ENCODE assay signal across 10 cellular contexts in genomic region chr14:60058087-60058486, GRCh38.
"Had no signal": no experiment of that assay in that cellular context is flagged by ENCODE, and none has a peak within 500 bp of the region (broad histone marks: within the 10 kb centered on the region; RNA-seq: fewer than 3 reads in every experiment).

No MANE protein-coding gene starts in this region.

- H3K36me3 ChIP-seq: HAP-1 had no signal

- H3K9me3 Mint-ChIP-seq: HFFc6 had no signal

- H3K4me3 ChIP-seq: GM23248, HAP-1, K562 had no signal

- H3K4me3 Mint-ChIP-seq: HFFc6 had no signal

- H3K4me1 ChIP-seq: HAP-1 had no signal

- H2AFZ ChIP-seq: GM23248 had no signal

- FAIRE-seq: K562 had no signal

- H3K9me3 ChIP-seq: HAP-1 had no signal

- ATAC-seq: HCT116, K562 had no signal

- H3K9ac ChIP-seq: GM23248 had no signal

- H3K27ac Mint-ChIP-seq: HFFc6 had no signal

- H3K27ac ChIP-seq: GM23248, HL-60 had no signal

- DNase-seq: GM23248, GOT3, H7, HFFc6, IMR-90, KG1 had no signal
